15 cellular contexts compared by ENCODE assay signal in the genomic region with DNA sequence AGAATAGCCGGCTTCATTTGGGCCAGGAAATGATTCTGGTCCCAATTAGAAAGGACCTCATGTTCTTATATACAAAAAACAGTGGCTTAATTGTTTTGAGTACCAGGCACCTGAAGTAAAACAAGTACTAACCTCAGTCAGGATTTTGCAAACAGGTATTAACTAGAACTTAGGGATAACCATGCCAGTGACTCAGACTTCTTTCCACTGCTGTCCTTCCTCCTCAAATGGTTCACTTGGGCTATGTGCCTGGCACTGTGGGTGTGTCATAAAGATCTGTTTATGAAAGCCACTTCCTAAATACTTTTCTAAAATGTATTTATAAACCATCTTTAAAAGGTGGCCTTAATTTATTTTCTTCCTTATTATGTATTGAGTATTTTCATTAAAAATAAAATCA. TPM values are rescaled to one million over a fixed set of nuclear protein-coding genes. Genes with fewer than 3 reads are reported as not detected.
A peak's percentile ranks its signal among the peaks of the same experiment; 100 is the strongest.
DNase-seq lines count a peak whose midpoint lies in the region; TF ChIP-seq lines count a peak whose summit lies in the region.
"Had no signal": no experiment of that assay in that cellular context is flagged by ENCODE, and none has a peak within 500 bp of the region (broad histone marks: within the 10 kb centered on the region; RNA-seq: fewer than 3 reads in every experiment).

No MANE protein-coding gene starts in this region.

- DNase-seq in Daoy (ENCODE audit: low read depth) (peak; percentile 49), RPMI7951 (ENCODE audit: low read depth) (peak; percentile 46), epithelial cell of prostate (ENCODE audit: low read depth, low spot score) (peak; percentile 55), osteocyte (ENCODE audit: extremely low spot score, unreplicated experiment) (no peak), NCI-H1417 treated with DMSO at 0.1 percent for 48 hours (lab: John Stamatoyannopoulos, UW) (no peak), NCI-H526 treated with DMSO at 0.1 percent for 48 hours (lab: John Stamatoyannopoulos, UW) (no peak), SKM-1 (lab: John Stamatoyannopoulos, UW; ENCODE audit: unreplicated experiment) (no peak), DMS79 (lab: John Stamatoyannopoulos, UW) (no peak)
- DNase-seq: activated CD8-positive, alpha-beta T cell treated with anti-CD3 and anti-CD28 coated beads, Interleukin-2, amount 10 ng/mL, durations not matched to agents 7 days and 5 days; NCI-H187; pancreas; thyroid gland had no signal

- H3K4me3 Mint-ChIP-seq in osteocyte (ENCODE audit: unreplicated experiment), result no peak overlapping the region
- H3K4me3 Mint-ChIP-seq: activated CD8-positive, alpha-beta T cell treated with anti-CD3 and anti-CD28 coated beads, Interleukin-2, amount 10 ng/mL, durations not matched to agents 7 days and 5 days; activated naive CD4-positive, alpha-beta T cell treated with anti-CD3 and anti-CD28 coated beads, Interleukin-2, amount 50 U/mL, for 24 hours had no signal

- no peaks in the 10 kb centered on the region for H3K9me3 Mint-ChIP-seq in osteocyte (ENCODE audit: unreplicated experiment)
- H3K9me3 Mint-ChIP-seq: activated naive CD4-positive, alpha-beta T cell treated with anti-CD3 and anti-CD28 coated beads, Interleukin-2, amount 50 U/mL, for 24 hours had no signal

- no peaks in the 10 kb centered on the region for H3K27me3 Mint-ChIP-seq in osteocyte (ENCODE audit: unreplicated experiment)
- H3K27me3 Mint-ChIP-seq: activated naive CD4-positive, alpha-beta T cell treated with anti-CD3 and anti-CD28 coated beads, Interleukin-2, amount 50 U/mL, for 24 hours had no signal

- peaks cover 38% of the 10 kb centered on the region for H3K4me1 Mint-ChIP-seq in osteocyte (ENCODE audit: unreplicated experiment)

- peaks cover 14% of the 10 kb centered on the region for H3K36me3 Mint-ChIP-seq in osteocyte (ENCODE audit: unreplicated experiment)

- H3K27ac Mint-ChIP-seq in osteocyte (ENCODE audit: unreplicated experiment), result peak overlapping the region; percentile 81
- H3K27ac Mint-ChIP-seq: activated CD8-positive, alpha-beta T cell treated with anti-CD3 and anti-CD28 coated beads, Interleukin-2, amount 10 ng/mL, durations not matched to agents 7 days and 5 days had no signal

- no peak for TF ChIP-seq CTCF in osteocyte (IDR thresholded peaks at IDR 0.05)

- H3K27ac ChIP-seq in epithelial cell of prostate, result peak overlapping the region; percentile 53
- H3K27ac ChIP-seq: BLaER1 treated with 17β-estradiol and CSF1 and Interleukin-3, amounts not matched to agents 10 nM and 100 nM; pancreas had no signal

RNA-seq across cellular contexts. Expression of a gene that starts 10.7 kb away (rescaled TPM):
- total RNA-seq in Daoy (2014; rRNA removed; shearing (Covaris generic)), result 0.54 TPM in 1 of 2 replicates, not detected in the other
- total RNA-seq in RPMI7951 (2014; rRNA removed; shearing (Covaris generic)), result not detected in 2 replicates
- total RNA-seq in osteocyte, result not detected in 2 replicates
- total RNA-seq: activated CD8-positive, alpha-beta T cell treated with anti-CD3 and anti-CD28 coated beads, Interleukin-2, amount 10 ng/mL, durations not matched to agents 7 days and 5 days; pancreas; T-helper 2 cell treated with Interferon-gamma antibody and Interleukin-4, amounts not matched to agents 100 ng/mL and 5 ng/mL, for 36 hours; thyroid gland had no signal

RNA-seq across cellular contexts. Expression of a gene that starts 39.8 kb away (rescaled TPM):
- 28.3 and 34.0 TPM in 2 replicates for total RNA-seq in Daoy (2014; rRNA removed; shearing (Covaris generic))
- 20.3 and 22.3 TPM in 2 replicates for total RNA-seq in RPMI7951 (2014; rRNA removed; shearing (Covaris generic))
- 14.1 and 19.1 TPM in 2 replicates for total RNA-seq in osteocyte

Comparison
In these comparisons a context has a peak if more than half of its experiments do, and no peak if none do; other contexts are left out.
1. DNase-seq: peak in Daoy (single experiment), RPMI7951 (single experiment) and epithelial cell of prostate (single experiment); none in osteocyte (single experiment), NCI-H1417 treated with DMSO at 0.1 percent for 48 hours (single experiment), NCI-H526 treated with DMSO at 0.1 percent for 48 hours (single experiment), SKM-1 (single experiment) and DMS79 (single experiment).